13 cellular contexts compared by ENCODE assay signal in the genomic region with DNA sequence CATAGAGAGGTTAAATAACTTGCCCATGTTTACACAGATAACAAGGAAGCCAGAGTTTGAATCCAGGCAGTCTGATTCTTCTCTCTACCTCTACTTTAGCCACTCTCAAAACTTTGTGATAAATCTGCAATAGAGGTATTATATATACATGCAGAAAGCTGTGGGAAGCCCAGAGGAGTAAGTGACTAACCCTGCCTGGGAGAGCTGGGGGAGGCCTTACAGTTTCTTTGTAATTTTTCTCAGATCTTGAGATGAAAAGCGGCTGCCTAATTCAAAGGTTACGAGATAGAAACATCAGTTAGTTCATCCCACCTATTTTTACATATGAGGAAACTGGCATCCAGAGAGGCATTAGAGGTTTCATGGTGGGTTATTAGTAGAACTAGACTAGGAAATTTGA. TPM values are rescaled to one million over a fixed set of nuclear protein-coding genes. Genes with fewer than 3 reads are reported as not detected.
DNase-seq lines count a peak whose midpoint lies in the region; ATAC-seq and TF ChIP-seq lines count a peak whose summit lies in the region.
"Had no signal": no experiment of that assay in that cellular context is flagged by ENCODE, and none has a peak within 500 bp of the region (broad histone marks: within the 10 kb centered on the region; RNA-seq: fewer than 3 reads in every experiment).

No MANE protein-coding gene starts in this region.

- H3K27ac Mint-ChIP-seq in activated CD8-positive, alpha-beta T cell treated with anti-CD3 and anti-CD28 coated beads, Interleukin-2, amount 10 ng/mL, durations not matched to agents 7 days and 5 days: peak overlapping the region; percentile 58
- H3K27ac Mint-ChIP-seq in immature natural killer cell: peak overlapping the region; percentile 41 to 89 (median 82)
- H3K27ac Mint-ChIP-seq: mesothelial cell of epicardium had no signal

- no peak overlapping the region for H3K4me3 ChIP-seq in tibial artery
- H3K4me3 ChIP-seq: uterus had no signal

- H3K27me3 Mint-ChIP-seq in activated CD8-positive, alpha-beta T cell treated with anti-CD3 and anti-CD28 coated beads, Interleukin-2, amount 10 ng/mL, durations not matched to agents 7 days and 5 days (ENCODE audit: low read depth): no peaks in the 10 kb centered on the region
- peaks cover 0 to 3% (median 3%) of the 10 kb centered on the region in 3 donors for H3K27me3 Mint-ChIP-seq in immature natural killer cell (ENCODE audit: low read depth in 3 of 3)

- TF ChIP-seq CTCF in tibial artery (IDR thresholded peaks at IDR 0.05): no peak

- intact Hi-C loops in tibial artery (cut with DNase I; ENCODE audit: low total_unique reads): no loop called here

- DNase-seq in activated naive CD4-positive, alpha-beta T cell treated with Interleukin-2 at 50 U/mL for 16 hours: peak; percentile 59
- DNase-seq in activated naive CD4-positive, alpha-beta T cell (lab: John Stamatoyannopoulos, UW): no peak
- no peak for DNase-seq in activated CD8-positive, alpha-beta T cell treated with anti-CD3 and anti-CD28 coated beads, Interleukin-2, amount 10 ng/mL, durations not matched to agents 7 days and 5 days
- DNase-seq in immature natural killer cell (no peak), tibial artery (no peak), SKM-1 treated with dmso at 0.1 percent for 144 hours (lab: John Stamatoyannopoulos, UW; ENCODE audit: unreplicated experiment) (no peak), cortex of kidney (lab: John Stamatoyannopoulos, UW) (no peak)
- DNase-seq: esophagus squamous epithelium, NCI-H1092, SHP77 treated with DMSO at 0.1 percent for 48 hours, uterus had no signal

- CTCF ChIA-PET in activated CD8-positive, alpha-beta T cell treated with anti-CD3 and anti-CD28 coated beads, Interleukin-2, amount 10 ng/mL, durations not matched to agents 7 days and 5 days (lab: Charles Lee): interaction anchor here (1.0 to 19.5 kb wide), 8 partner anchors 10 to 209 kb away, joined by 3 to 630 read pairs (median 6); a partner anchor contains a TSS

- no peaks in the 10 kb centered on the region for H3K9me3 ChIP-seq in tibial artery
- H3K9me3 ChIP-seq: esophagus squamous epithelium, uterus had no signal

- peaks cover 73% of the 10 kb centered on the region for H3K4me1 Mint-ChIP-seq in activated CD8-positive, alpha-beta T cell treated with anti-CD3 and anti-CD28 coated beads, Interleukin-2, amount 10 ng/mL, durations not matched to agents 7 days and 5 days (ENCODE audit: low read depth)
- H3K4me1 Mint-ChIP-seq in immature natural killer cell: peaks cover 88 to 89% of the 10 kb centered on the region in 2 donors

- H3K36me3 ChIP-seq in tibial artery: no peaks in the 10 kb centered on the region
- H3K36me3 ChIP-seq: esophagus squamous epithelium, uterus had no signal

- POLR2A ChIA-PET in activated CD8-positive, alpha-beta T cell treated with anti-CD3 and anti-CD28 coated beads, Interleukin-2, amount 10 ng/mL, durations not matched to agents 7 days and 5 days (lab: Charles Lee): interaction anchor here (0.6 to 13.5 kb wide), 5 partner anchors 13 to 87 kb away, joined by 3 to 234 read pairs (median 4); a partner anchor contains a TSS

- no peaks in the 10 kb centered on the region for H3K27me3 ChIP-seq in tibial artery
- H3K27me3 ChIP-seq: esophagus squamous epithelium, uterus had no signal

- peak overlapping the region; percentile 39 to 98 for H3K27ac ChIP-seq in tibial artery
- H3K27ac ChIP-seq: uterus had no signal

- H3K36me3 Mint-ChIP-seq in activated CD8-positive, alpha-beta T cell treated with anti-CD3 and anti-CD28 coated beads, Interleukin-2, amount 10 ng/mL, durations not matched to agents 7 days and 5 days (ENCODE audit: low read depth): peaks cover 50% of the 10 kb centered on the region
- no peaks in the 10 kb centered on the region for H3K36me3 Mint-ChIP-seq in immature natural killer cell
- H3K36me3 Mint-ChIP-seq: mesothelial cell of epicardium had no signal

- peak overlapping the region; percentile 84 for H3K4me3 Mint-ChIP-seq in activated CD8-positive, alpha-beta T cell treated with anti-CD3 and anti-CD28 coated beads, Interleukin-2, amount 10 ng/mL, durations not matched to agents 7 days and 5 days
- H3K4me3 Mint-ChIP-seq in immature natural killer cell: peak overlapping the region; percentile 93 to 98 (median 96)
- H3K4me3 Mint-ChIP-seq: mesothelial cell of epicardium had no signal

- H3K9me3 Mint-ChIP-seq in activated CD8-positive, alpha-beta T cell treated with anti-CD3 and anti-CD28 coated beads, Interleukin-2, amount 10 ng/mL, durations not matched to agents 7 days and 5 days (ENCODE audit: insufficient read depth): no peaks in the 10 kb centered on the region
- H3K9me3 Mint-ChIP-seq in immature natural killer cell: no peaks in the 10 kb centered on the region
- H3K9me3 Mint-ChIP-seq: mesothelial cell of epicardium had no signal

- ATAC-seq in activated CD8-positive, alpha-beta T cell treated with anti-CD3 and anti-CD28 coated beads, Interleukin-2, amount 10 ng/mL, durations not matched to agents 7 days and 5 days: no peak
- ATAC-seq in GM18519 (IDR thresholded peaks at IDR 0.05; ENCODE audit: low FRiP score, unreplicated experiment): no peak

- H3K4me1 ChIP-seq in tibial artery: peaks cover 0 to 64% (median 51%) of the 10 kb centered on the region in 4 donors

RNA-seq across cellular contexts. Expression of a gene that starts 4.9 kb away (rescaled TPM):
- 100 to 1,000 TPM in 1 of 2 experiments, 10 to 100 TPM in 1; 97.3 to 104 TPM for total RNA-seq in activated CD8-positive, alpha-beta T cell treated with anti-CD3 and anti-CD28 coated beads, Interleukin-2, amount 10 ng/mL, durations not matched to agents 7 days and 5 days
- polyA plus RNA-seq in immature natural killer cell: 10 to 100 TPM; 28.7 to 53.1 (median 45.5) TPM

RNA-seq across cellular contexts. Expression of a gene that starts 19.6 kb away (rescaled TPM):
- total RNA-seq in activated CD8-positive, alpha-beta T cell treated with anti-CD3 and anti-CD28 coated beads, Interleukin-2, amount 10 ng/mL, durations not matched to agents 7 days and 5 days: 100 to 1,000 TPM; 173 to 191 TPM
- polyA plus RNA-seq in immature natural killer cell: 100 to 1,000 TPM; 167 to 292 (median 199) TPM

RNA-seq across cellular contexts. Expression of a gene that starts 52.0 kb away (rescaled TPM):
- total RNA-seq in activated CD8-positive, alpha-beta T cell treated with anti-CD3 and anti-CD28 coated beads, Interleukin-2, amount 10 ng/mL, durations not matched to agents 7 days and 5 days: 10 to 100 TPM; 23.8 to 25.7 TPM
- 10 to 100 TPM in 2 of 3 donors, not detected in 1; 10.7 to 16.1 TPM for polyA plus RNA-seq in immature natural killer cell
